In genomic region chr14:89352976-89353817, GRCh38 we compare ENCODE assay signal across 12 cellular contexts.
DNase-seq lines count a peak whose midpoint lies in the region; ATAC-seq and TF ChIP-seq lines count a peak whose summit lies in the region.
"Had no signal": no experiment of that assay in that cellular context is flagged by ENCODE, and none has a peak within 500 bp of the region (broad histone marks: within the 10 kb centered on the region; RNA-seq: fewer than 3 reads in every experiment).

No MANE protein-coding gene starts in this region.

- H3K4me3 Mint-ChIP-seq in activated CD8-positive, alpha-beta T cell treated with anti-CD3 and anti-CD28 coated beads, Interleukin-2, amount 10 ng/mL, durations not matched to agents 7 days and 5 days, result no peak overlapping the region

- peaks cover 17% of the 10 kb centered on the region for H3K36me3 ChIP-seq in left ventricle myocardium inferior
- no peaks in the 10 kb centered on the region for H3K36me3 ChIP-seq in right lobe of liver

- H3K27ac Mint-ChIP-seq in activated CD8-positive, alpha-beta T cell treated with anti-CD3 and anti-CD28 coated beads, Interleukin-2, amount 10 ng/mL, durations not matched to agents 7 days and 5 days, result peak overlapping the region; percentile 56

- H3K9me3 ChIP-seq in left ventricle myocardium inferior (replicated peaks) (no peaks in the 10 kb centered on the region), right cardiac atrium (ENCODE audit: control insufficient read depth, low read length) (no peaks in the 10 kb centered on the region), right lobe of liver (no peaks in the 10 kb centered on the region)

- H3K9me3 Mint-ChIP-seq in activated CD8-positive, alpha-beta T cell treated with anti-CD3 and anti-CD28 coated beads, Interleukin-2, amount 10 ng/mL, durations not matched to agents 7 days and 5 days (ENCODE audit: insufficient read depth), result peaks cover 3% of the 10 kb centered on the region

- no peak for DNase-seq in left ventricle myocardium inferior
- no peak for DNase-seq in right cardiac atrium
- no peak for DNase-seq in activated CD8-positive, alpha-beta T cell treated with anti-CD3 and anti-CD28 coated beads, Interleukin-2, amount 10 ng/mL, durations not matched to agents 7 days and 5 days
- no peak for DNase-seq in right lobe of liver
- no peak for DNase-seq in left lobe of liver (ENCODE audit: low spot score)
- DNase-seq in NCI-H446 treated with DMSO at 0.1 percent for 48 hours (lab: John Stamatoyannopoulos, UW), result no peak
- DNase-seq: amniotic stem cell, head of caudate nucleus, NCI-H2171, SW 1271 had no signal

- intact Hi-C loops in left ventricle myocardium inferior (cut with micrococcal nuclease), result no loop called here
- intact Hi-C loops in right cardiac atrium (cut with DNase I), result no loop called here
- intact Hi-C loops in right lobe of liver (cut with DNase I), result no loop called here

- H3K27ac ChIP-seq in left ventricle myocardium inferior (replicated peaks) (peak overlapping the region; percentile 50), right cardiac atrium (ENCODE audit: low read length) (no peak overlapping the region), right lobe of liver (peak overlapping the region in 2 of 3 donors; percentile 71 to 90)

- POLR2A ChIA-PET in activated CD8-positive, alpha-beta T cell treated with anti-CD3 and anti-CD28 coated beads, Interleukin-2, amount 10 ng/mL, durations not matched to agents 7 days and 5 days (lab: Charles Lee), result interaction anchor here (0.7 to 1.8 kb wide), 2 partner anchors 11 to 1012 kb away, joined by 3 to 6 read pairs; no protein-coding TSS in a partner anchor

- no peak for TF ChIP-seq POLR2A in right lobe of liver (IDR thresholded peaks at IDR 0.05)
- TF ChIP-seq POLR2A in GM18505 (IDR thresholded peaks at IDR 0.05; ENCODE audit: borderline replicate concordance, extremely low read depth, insufficient read depth, insufficient read length), result no peak

- no peak for ATAC-seq in right cardiac atrium
- no peak for ATAC-seq in activated CD8-positive, alpha-beta T cell treated with anti-CD3 and anti-CD28 coated beads, Interleukin-2, amount 10 ng/mL, durations not matched to agents 7 days and 5 days
- peak in 2 of 4 donors; percentile 10 to 37 for ATAC-seq in right lobe of liver
- no peak for ATAC-seq in left lobe of liver
- ATAC-seq in HG03025 (IDR thresholded peaks at IDR 0.05; ENCODE audit: low FRiP score, unreplicated experiment), result no peak
- ATAC-seq in GM18505 (IDR thresholded peaks at IDR 0.05; ENCODE audit: unreplicated experiment), result no peak

- H3K36me3 Mint-ChIP-seq in activated CD8-positive, alpha-beta T cell treated with anti-CD3 and anti-CD28 coated beads, Interleukin-2, amount 10 ng/mL, durations not matched to agents 7 days and 5 days (ENCODE audit: low read depth), result peaks cover 35% of the 10 kb centered on the region

- no peak for TF ChIP-seq CTCF in left ventricle myocardium inferior (IDR thresholded peaks at IDR 0.05; ENCODE audit: borderline replicate concordance)
- TF ChIP-seq CTCF in right lobe of liver (IDR thresholded peaks at IDR 0.05), result no peak

- CTCF ChIA-PET in activated CD8-positive, alpha-beta T cell treated with anti-CD3 and anti-CD28 coated beads, Interleukin-2, amount 10 ng/mL, durations not matched to agents 7 days and 5 days (lab: Charles Lee), result interaction anchor here (1.2 to 2.0 kb wide), 2 partner anchors 12 to 176 kb away, joined by 4 to 9 read pairs; no protein-coding TSS in a partner anchor

- H3K4me3 ChIP-seq in left ventricle myocardium inferior (no peak overlapping the region), right cardiac atrium (ENCODE audit: low read length) (no peak overlapping the region), right lobe of liver (no peak overlapping the region)

- no peaks in the 10 kb centered on the region for H3K27me3 Mint-ChIP-seq in activated CD8-positive, alpha-beta T cell treated with anti-CD3 and anti-CD28 coated beads, Interleukin-2, amount 10 ng/mL, durations not matched to agents 7 days and 5 days (ENCODE audit: low read depth)

- H3K4me1 Mint-ChIP-seq in activated CD8-positive, alpha-beta T cell treated with anti-CD3 and anti-CD28 coated beads, Interleukin-2, amount 10 ng/mL, durations not matched to agents 7 days and 5 days (ENCODE audit: low read depth), result peaks cover 53% of the 10 kb centered on the region

- 87% methylated on average over 7 of the region's 7 CpGs for WGBS in right cardiac atrium
- WGBS in right lobe of liver (ENCODE audit: insufficient coverage, low coverage, low lambda C conversion rate, missing lambda C conversion rate), result 83% methylated on average over 6 of the region's 7 CpGs

- peaks cover 52% of the 10 kb centered on the region for H3K4me1 ChIP-seq in left ventricle myocardium inferior
- peaks cover 6% of the 10 kb centered on the region for H3K4me1 ChIP-seq in right cardiac atrium (ENCODE audit: control insufficient read depth, insufficient read depth, low read length)
- H3K4me1 ChIP-seq in right lobe of liver, result peaks cover 0 to 47% (median 15%) of the 10 kb centered on the region in 4 donors

- H3K27me3 ChIP-seq in left ventricle myocardium inferior (ENCODE audit: low read depth), result no peaks in the 10 kb centered on the region
- no peaks in the 10 kb centered on the region for H3K27me3 ChIP-seq in right cardiac atrium (ENCODE audit: control insufficient read depth, insufficient read depth)
- H3K27me3 ChIP-seq in right lobe of liver, result no peaks in the 10 kb centered on the region
